20 cellular contexts compared by ENCODE assay signal in genomic region chr10:128242641-128243040, GRCh38.
"Had no signal": no experiment of that assay in that cellular context is flagged by ENCODE, and none has a peak within 500 bp of the region (broad histone marks: within the 10 kb centered on the region; RNA-seq: fewer than 3 reads in every experiment).

No MANE protein-coding gene starts in this region.

- ATAC-seq: activated CD8-positive, alpha-beta T cell treated with anti-CD3 and anti-CD28 coated beads, Interleukin-2, amount 10 ng/mL, durations not matched to agents 7 days and 5 days; naive thymus-derived CD8-positive, alpha-beta T cell; right cardiac atrium; stimulated activated naive B cell treated with anti-CD40 and anti-IgM and Interleukin-4, amounts not matched to agents 10 μg/mL and 1 μg/mL and 100 μg/mL, for 72 hours had no signal

- H3K27ac ChIP-seq: esophagus muscularis mucosa, skin epidermis, transverse colon had no signal

- H3K27ac Mint-ChIP-seq: activated CD4-positive, alpha-beta T cell treated with anti-CD3 and anti-CD28 coated beads, Interleukin-2, amount 10 ng/mL, durations not matched to agents 24 days and 14 days; activated CD8-positive, alpha-beta T cell treated with anti-CD3 and anti-CD28 coated beads, Interleukin-2, amount 10 ng/mL, durations not matched to agents 7 days and 5 days; activated naive CD8-positive, alpha-beta T cell; stimulated activated naive B cell treated with anti-CD40 and anti-IgM and Interleukin-4, amounts not matched to agents 10 μg/mL and 1 μg/mL and 100 μg/mL, for 72 hours had no signal

- H3K27me3 ChIP-seq: transverse colon had no signal

- H3K36me3 ChIP-seq: esophagus muscularis mucosa, transverse colon had no signal

- H3K4me1 ChIP-seq: esophagus muscularis mucosa, transverse colon had no signal

- H3K4me1 Mint-ChIP-seq: activated CD4-positive, alpha-beta T cell treated with anti-CD3 and anti-CD28 coated beads, Interleukin-2, amount 10 ng/mL, durations not matched to agents 24 days and 14 days; stimulated activated naive B cell treated with anti-CD40 and anti-IgM and Interleukin-4, amounts not matched to agents 10 μg/mL and 1 μg/mL and 100 μg/mL, for 72 hours had no signal

- DNase-seq: activated CD4-positive, alpha-beta T cell treated with anti-CD3 and anti-CD28 coated beads, Interleukin-2, amount 10 ng/mL, durations not matched to agents 24 days and 14 days; activated CD8-positive, alpha-beta memory T cell treated with anti-CD3 and anti-CD28 coated beads, Interleukin-2, amount 50 U/mL, for 4 hours; activated CD8-positive, alpha-beta T cell treated with anti-CD3 and anti-CD28 coated beads, Interleukin-2, amount 10 ng/mL, durations not matched to agents 7 days and 5 days; activated gamma-delta T cell; activated T-cell treated with anti-CD3 and anti-CD28 coated beads, Interleukin-2, amount 50 U/mL, for 48 hours; amniotic stem cell; hippocampal formation; kidney glomerular epithelial cell; mesenchymal stem cell; naive thymus-derived CD8-positive, alpha-beta T cell; nucleus accumbens; right cardiac atrium; stimulated activated CD4-positive, alpha-beta T cell treated with anti-CD3 and anti-CD28 coated beads, Interleukin-15, amount 100 ng/mL, for 24 hours; stimulated activated CD4-positive, alpha-beta T cell treated with anti-CD3 and anti-CD28 coated beads, Interleukin-4, amount 100 ng/mL, for 1 hour; stimulated activated naive B cell treated with anti-CD40 and anti-IgM and Interleukin-4, amounts not matched to agents 10 μg/mL and 1 μg/mL and 100 μg/mL, for 72 hours; substantia nigra; transverse colon had no signal

- H3K36me3 Mint-ChIP-seq: activated naive CD8-positive, alpha-beta T cell; naive thymus-derived CD8-positive, alpha-beta T cell; stimulated activated naive B cell treated with anti-CD40 and anti-IgM and Interleukin-4, amounts not matched to agents 10 μg/mL and 1 μg/mL and 100 μg/mL, for 72 hours had no signal

- H3K4me3 ChIP-seq: esophagus muscularis mucosa, skin epidermis, transverse colon had no signal

- H3K27me3 Mint-ChIP-seq: activated naive CD8-positive, alpha-beta T cell; naive thymus-derived CD8-positive, alpha-beta T cell had no signal

- H3K4me3 Mint-ChIP-seq: activated CD4-positive, alpha-beta T cell treated with anti-CD3 and anti-CD28 coated beads, Interleukin-2, amount 10 ng/mL, durations not matched to agents 24 days and 14 days; activated CD8-positive, alpha-beta T cell treated with anti-CD3 and anti-CD28 coated beads, Interleukin-2, amount 10 ng/mL, durations not matched to agents 7 days and 5 days; activated naive CD8-positive, alpha-beta T cell; naive thymus-derived CD8-positive, alpha-beta T cell; stimulated activated naive B cell treated with anti-CD40 and anti-IgM and Interleukin-4, amounts not matched to agents 10 μg/mL and 1 μg/mL and 100 μg/mL, for 72 hours had no signal

- H3K9me3 ChIP-seq: esophagus muscularis mucosa, transverse colon had no signal

- H3K9me3 Mint-ChIP-seq: activated CD4-positive, alpha-beta T cell treated with anti-CD3 and anti-CD28 coated beads, Interleukin-2, amount 10 ng/mL, durations not matched to agents 24 days and 14 days; naive thymus-derived CD8-positive, alpha-beta T cell; stimulated activated naive B cell treated with anti-CD40 and anti-IgM and Interleukin-4, amounts not matched to agents 10 μg/mL and 1 μg/mL and 100 μg/mL, for 72 hours had no signal
